1 cellular context compared by ENCODE assay signal in the genomic region with DNA sequence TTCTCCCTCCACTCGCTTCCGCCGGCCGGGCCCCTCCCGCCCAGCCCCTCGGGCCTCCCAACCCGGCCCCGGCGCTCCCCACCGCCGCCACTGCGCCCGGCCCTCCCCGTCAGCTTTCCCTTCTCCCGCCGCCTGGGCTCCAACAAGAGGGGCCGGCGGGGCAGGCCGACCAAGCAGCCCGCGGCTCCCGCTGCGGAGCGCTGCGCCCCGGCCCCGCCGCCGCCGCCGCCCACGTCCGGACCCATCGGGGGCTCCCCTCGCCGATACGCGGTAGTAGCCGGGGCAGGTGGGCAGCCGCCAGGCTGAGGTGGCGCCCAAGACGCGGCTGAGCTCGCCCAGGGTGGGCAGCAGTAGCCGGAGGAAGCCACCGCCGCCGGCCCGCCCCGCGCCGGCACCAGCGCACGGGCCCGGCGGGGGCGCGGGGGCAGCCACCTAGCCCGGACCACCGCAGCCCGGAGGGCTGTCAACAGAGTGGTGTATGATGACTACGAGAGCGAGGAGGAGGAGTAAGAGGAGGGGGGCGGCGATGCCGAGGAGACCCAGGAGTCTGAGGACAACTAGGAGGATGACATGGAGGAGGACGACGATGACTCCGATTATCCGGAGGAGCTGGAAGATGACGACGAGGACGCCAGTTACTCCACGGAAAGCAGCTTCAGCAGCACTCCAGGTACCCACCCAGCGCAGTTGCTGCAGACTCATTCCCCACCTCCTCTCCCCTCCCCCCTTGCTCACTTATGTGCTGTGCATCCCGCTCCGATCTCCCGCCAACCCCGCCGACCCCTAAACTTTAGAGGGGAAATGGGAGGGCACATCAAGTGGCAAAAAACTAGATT.
TF ChIP-seq lines count a peak whose summit lies in the region.

No MANE protein-coding gene starts in this region.

TF ChIP-seq in GM12878, 131 proteins besides CTCF, POLR2A, EP300 and RAD21 (continued from another document):
- TF ChIP-seq, protein P1, sequence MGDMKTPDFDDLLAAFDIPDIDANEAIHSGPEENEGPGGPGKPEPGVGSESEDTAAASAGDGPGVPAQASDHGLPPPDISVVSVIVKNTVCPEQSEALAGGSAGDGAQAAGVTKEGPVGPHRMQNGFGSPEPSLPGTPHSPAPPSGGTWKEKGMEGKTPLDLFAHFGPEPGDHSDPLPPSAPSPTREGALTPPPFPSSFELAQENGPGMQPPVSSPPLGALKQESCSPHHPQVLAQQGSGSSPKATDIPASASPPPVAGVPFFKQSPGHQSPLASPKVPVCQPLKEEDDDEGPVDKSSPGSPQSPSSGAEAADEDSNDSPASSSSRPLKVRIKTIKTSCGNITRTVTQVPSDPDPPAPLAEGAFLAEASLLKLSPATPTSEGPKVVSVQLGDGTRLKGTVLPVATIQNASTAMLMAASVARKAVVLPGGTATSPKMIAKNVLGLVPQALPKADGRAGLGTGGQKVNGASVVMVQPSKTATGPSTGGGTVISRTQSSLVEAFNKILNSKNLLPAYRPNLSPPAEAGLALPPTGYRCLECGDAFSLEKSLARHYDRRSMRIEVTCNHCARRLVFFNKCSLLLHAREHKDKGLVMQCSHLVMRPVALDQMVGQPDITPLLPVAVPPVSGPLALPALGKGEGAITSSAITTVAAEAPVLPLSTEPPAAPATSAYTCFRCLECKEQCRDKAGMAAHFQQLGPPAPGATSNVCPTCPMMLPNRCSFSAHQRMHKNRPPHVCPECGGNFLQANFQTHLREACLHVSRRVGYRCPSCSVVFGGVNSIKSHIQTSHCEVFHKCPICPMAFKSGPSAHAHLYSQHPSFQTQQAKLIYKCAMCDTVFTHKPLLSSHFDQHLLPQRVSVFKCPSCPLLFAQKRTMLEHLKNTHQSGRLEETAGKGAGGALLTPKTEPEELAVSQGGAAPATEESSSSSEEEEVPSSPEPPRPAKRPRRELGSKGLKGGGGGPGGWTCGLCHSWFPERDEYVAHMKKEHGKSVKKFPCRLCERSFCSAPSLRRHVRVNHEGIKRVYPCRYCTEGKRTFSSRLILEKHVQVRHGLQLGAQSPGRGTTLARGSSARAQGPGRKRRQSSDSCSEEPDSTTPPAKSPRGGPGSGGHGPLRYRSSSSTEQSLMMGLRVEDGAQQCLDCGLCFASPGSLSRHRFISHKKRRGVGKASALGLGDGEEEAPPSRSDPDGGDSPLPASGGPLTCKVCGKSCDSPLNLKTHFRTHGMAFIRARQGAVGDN (IDR thresholded peaks at IDR 0.05), result no peak
- TF ChIP-seq RELA (IDR thresholded peaks at IDR 0.05; ENCODE audit: borderline replicate concordance, partially characterized antibody) (no peak), NBN (IDR thresholded peaks at IDR 0.05) (0 out of 2 replicates have a peak, but pooled peaks have one; percentile 31)
